16 cellular contexts compared by ENCODE assay signal in genomic region chr7:15888090-15888489, GRCh38.
A peak's percentile ranks its signal among the peaks of the same experiment; 100 is the strongest.
DNase-seq lines count a peak whose midpoint lies in the region; ATAC-seq and TF ChIP-seq lines count a peak whose summit lies in the region.
"Had no signal": no experiment of that assay in that cellular context is flagged by ENCODE, and none has a peak within 500 bp of the region (broad histone marks: within the 10 kb centered on the region; RNA-seq: fewer than 3 reads in every experiment).

No MANE protein-coding gene starts in this region.

- no peak for DNase-seq in right cardiac atrium
- DNase-seq in cardiac septum (ENCODE audit: low spot score) = no peak
- DNase-seq in fibroblast of peridontal ligament (ENCODE audit: extremely low read depth) = peak; percentile 43
- DNase-seq in thoracic aorta (ENCODE audit: low spot score) = no peak
- DNase-seq in NCI-H2081 (lab: John Stamatoyannopoulos, UW) = no peak
- DNase-seq in activated CD4-positive, alpha-beta T cell treated with anti-CD3 and anti-CD28 coated beads, Interleukin-2, amount 10 ng/mL, durations not matched to agents 24 days and 14 days = no peak
- DNase-seq: Calu3; CD8-positive, alpha-beta T cell; DMS 273 treated with DMSO at 0.1 percent for 48 hours; DMS53; DND-41; EL; H9 had no signal

- H3K4me1 ChIP-seq in right cardiac atrium (ENCODE audit: control insufficient read depth, insufficient read depth, low read length) = peaks cover 2% of the 10 kb centered on the region
- peaks cover 12 to 33% of the 10 kb centered on the region in 2 donors for H3K4me1 ChIP-seq in thoracic aorta (ENCODE audit: control insufficient read depth in 1 of 2, low read depth in 2 of 2)

- 77% methylated on average over 1 of the region's 1 CpG for WGBS in right cardiac atrium

- no peak overlapping the region for H3K27ac Mint-ChIP-seq in activated CD4-positive, alpha-beta T cell treated with anti-CD3 and anti-CD28 coated beads, Interleukin-2, amount 10 ng/mL, durations not matched to agents 24 days and 14 days
- H3K27ac Mint-ChIP-seq: B cell; CD8-positive, alpha-beta T cell had no signal

- ATAC-seq in right cardiac atrium (peak; percentile 47 to 51), thoracic aorta (ENCODE audit: insufficient number of reproducible peaks, low FRiP score, low read depth) (no peak)
- ATAC-seq: CD8-positive, alpha-beta T cell; GM12878 had no signal

- no peak overlapping the region for H3K27ac ChIP-seq in right cardiac atrium (ENCODE audit: low read length)
- H3K27ac ChIP-seq in thoracic aorta = peak overlapping the region; percentile 15 to 41
- H3K27ac ChIP-seq: BLaER1 treated with 17β-estradiol and CSF1 and Interleukin-3, amounts not matched to agents 10 nM and 100 nM had no signal

- no peaks in the 10 kb centered on the region for H3K36me3 ChIP-seq in thoracic aorta
- H3K36me3 ChIP-seq: BLaER1 treated with 17β-estradiol and CSF1 and Interleukin-3, amounts not matched to agents 10 nM and 100 nM had no signal

- TF ChIP-seq CTCF in thoracic aorta (IDR thresholded peaks at IDR 0.05) = no peak

- H3K27me3 ChIP-seq in right cardiac atrium (ENCODE audit: control insufficient read depth, insufficient read depth) (no peaks in the 10 kb centered on the region), thoracic aorta (replicated peaks; ENCODE audit: insufficient read depth) (no peaks in the 10 kb centered on the region)
- H3K27me3 ChIP-seq: BLaER1 treated with 17β-estradiol and CSF1 and Interleukin-3, amounts not matched to agents 10 nM and 100 nM had no signal

- no peaks in the 10 kb centered on the region for H3K4me1 Mint-ChIP-seq in activated CD4-positive, alpha-beta T cell treated with anti-CD3 and anti-CD28 coated beads, Interleukin-2, amount 10 ng/mL, durations not matched to agents 24 days and 14 days
- H3K4me1 Mint-ChIP-seq: B cell, H9 had no signal

- H3K9me3 ChIP-seq in right cardiac atrium (ENCODE audit: control insufficient read depth, low read length) = no peaks in the 10 kb centered on the region
- H3K9me3 ChIP-seq in thoracic aorta = no peaks in the 10 kb centered on the region
- H3K9me3 ChIP-seq: BLaER1 treated with 17β-estradiol and CSF1 and Interleukin-3, amounts not matched to agents 10 nM and 100 nM had no signal

- H3K4me3 ChIP-seq in right cardiac atrium (ENCODE audit: low read length) (no peak overlapping the region), thoracic aorta (no peak overlapping the region)
- H3K4me3 ChIP-seq: BLaER1 treated with 17β-estradiol and CSF1 and Interleukin-3, amounts not matched to agents 10 nM and 100 nM; GM12878 had no signal

- no peaks in the 10 kb centered on the region for H3K9me3 Mint-ChIP-seq in activated CD4-positive, alpha-beta T cell treated with anti-CD3 and anti-CD28 coated beads, Interleukin-2, amount 10 ng/mL, durations not matched to agents 24 days and 14 days
- H3K9me3 Mint-ChIP-seq: H9 had no signal

- H3K4me3 Mint-ChIP-seq in activated CD4-positive, alpha-beta T cell treated with anti-CD3 and anti-CD28 coated beads, Interleukin-2, amount 10 ng/mL, durations not matched to agents 24 days and 14 days = no peak overlapping the region
- H3K4me3 Mint-ChIP-seq: B cell; CD8-positive, alpha-beta T cell; H9 had no signal

- intact Hi-C loops in right cardiac atrium (cut with DNase I) (no loop called here), cardiac septum (cut with DNase I) (no loop called here)
- intact Hi-C loops in activated CD4-positive, alpha-beta T cell treated with anti-CD3 and anti-CD28 coated beads, Interleukin-2, amount 10 ng/mL, durations not matched to agents 24 days and 14 days (cut with micrococcal nuclease) = no loop called here

- H3K27me3 Mint-ChIP-seq in activated CD4-positive, alpha-beta T cell treated with anti-CD3 and anti-CD28 coated beads, Interleukin-2, amount 10 ng/mL, durations not matched to agents 24 days and 14 days = no peaks in the 10 kb centered on the region
- H3K27me3 Mint-ChIP-seq: B cell had no signal

- H3K36me3 Mint-ChIP-seq in activated CD4-positive, alpha-beta T cell treated with anti-CD3 and anti-CD28 coated beads, Interleukin-2, amount 10 ng/mL, durations not matched to agents 24 days and 14 days (ENCODE audit: low read depth) = no peaks in the 10 kb centered on the region
- H3K36me3 Mint-ChIP-seq: CD8-positive, alpha-beta T cell had no signal
